ENCODE assay signal across 13 cellular contexts in genomic region chr19:1018393-1018792, GRCh38. TPM values are rescaled to one million over a fixed set of nuclear protein-coding genes. Genes with fewer than 3 reads are reported as not detected.
DNase-seq lines count a peak whose midpoint lies in the region; ATAC-seq and TF ChIP-seq lines count a peak whose summit lies in the region.
"Had no signal": no experiment of that assay in that cellular context is flagged by ENCODE, and none has a peak within 500 bp of the region (broad histone marks: within the 10 kb centered on the region; RNA-seq: fewer than 3 reads in every experiment).

No MANE protein-coding gene starts in this region.

- H3K4me3 ChIP-seq in AG10803 (ENCODE audit: low read length): peak overlapping the region; percentile 7; the same call in 1 of the 2 replicates

- H3K9me3 Mint-ChIP-seq in H9: no peaks in the 10 kb centered on the region; a peak in 1 of 5 replicates
- no peaks in the 10 kb centered on the region for H3K9me3 Mint-ChIP-seq in activated CD4-positive, alpha-beta memory T cell treated with anti-CD3 and anti-CD28 coated beads, Interleukin-2, amount 10 ng/mL, durations not matched to agents 7 days and 5 days
- H3K9me3 Mint-ChIP-seq in naive B cell: no peaks in the 10 kb centered on the region

- DNase-seq in AG10803 (ENCODE audit: low read depth) (no peak), H9 (no peak), naive B cell (no peak), NCI-H510A (lab: John Stamatoyannopoulos, UW) (no peak), SHP77 (lab: John Stamatoyannopoulos, UW) (no peak), EL (no peak)
- DNase-seq in activated CD4-positive, alpha-beta memory T cell treated with anti-CD3 and anti-CD28 coated beads, Interleukin-2, amount 10 ng/mL, durations not matched to agents 7 days and 5 days: no peak
- DNase-seq: activated CD4-positive, alpha-beta T cell treated with anti-CD3 and anti-CD28 coated beads, Interleukin-2, amount 50 U/mL, for 48 hours; stimulated activated CD4-positive, alpha-beta T cell treated with anti-CD3 and anti-CD28 coated beads, Interleukin-4, amount 100 ng/mL, for 24 hours had no signal

- H2BK20ac ChIP-seq in H9 (ENCODE audit: low read depth, low read length, poor library complexity, severe bottlenecking): no peak overlapping the region

- no peak overlapping the region for H2AFZ ChIP-seq in H9 (ENCODE audit: low read length)

- WGBS in H9 (ENCODE audit: extremely low coverage, insufficient read length, low lambda C conversion rate): no CpG with 5 or more reads among the region's 5 CpGs

- H2BK5ac ChIP-seq in H9 (ENCODE audit: insufficient read length, low read length): no peak overlapping the region

- no peaks in the 10 kb centered on the region for H4K20me1 ChIP-seq in H9 (ENCODE audit: control insufficient read depth, insufficient read depth, insufficient read length)

- peak overlapping the region; percentile 89 to 91; a peak in 4 of 5 replicates for H3K4me3 Mint-ChIP-seq in H9
- H3K4me3 Mint-ChIP-seq in activated CD4-positive, alpha-beta memory T cell treated with anti-CD3 and anti-CD28 coated beads, Interleukin-2, amount 10 ng/mL, durations not matched to agents 7 days and 5 days: peak overlapping the region; percentile 91
- H3K4me3 Mint-ChIP-seq in naive B cell: peak overlapping the region; percentile 33 to 94 (median 88)

- H3K36me3 Mint-ChIP-seq in H9 (ENCODE audit: insufficient read depth in 1 of 3, low read depth in 3 of 3) (peaks cover 2 to 10% (median 4%) of the 10 kb centered on the region in 3 experiments; a peak in 5 of 7 replicates), naive B cell (no peaks in the 10 kb centered on the region)
- H3K36me3 Mint-ChIP-seq in activated CD4-positive, alpha-beta memory T cell treated with anti-CD3 and anti-CD28 coated beads, Interleukin-2, amount 10 ng/mL, durations not matched to agents 7 days and 5 days (ENCODE audit: low read depth): peaks cover 17% of the 10 kb centered on the region

- no peak overlapping the region for H3K14ac ChIP-seq in H9 (ENCODE audit: insufficient read depth, low read length)

- no peak overlapping the region for H3T11ph ChIP-seq in H9 (ENCODE audit: low read length)

- peaks cover 7% of the 10 kb centered on the region for H3K79me1 ChIP-seq in H9 (ENCODE audit: insufficient read depth, low read depth, low read length, poor library complexity, severe bottlenecking)

- ATAC-seq in naive B cell (ENCODE audit: low read depth in 2 of 2): no peak
- no peak for ATAC-seq in GM21528 (IDR thresholded peaks at IDR 0.05; ENCODE audit: low FRiP score, unreplicated experiment)

- no peak overlapping the region for H3K27ac Mint-ChIP-seq in H9
- H3K27ac Mint-ChIP-seq in activated CD4-positive, alpha-beta memory T cell treated with anti-CD3 and anti-CD28 coated beads, Interleukin-2, amount 10 ng/mL, durations not matched to agents 7 days and 5 days: peak overlapping the region; percentile 26
- H3K27ac Mint-ChIP-seq in naive B cell: peak overlapping the region in 2 of 6 donors; percentile 85 to 100

- no peak overlapping the region for H2BK12ac ChIP-seq in H9 (ENCODE audit: insufficient read length, low read depth, low read length)

- H3K27me3 Mint-ChIP-seq in H9 (ENCODE audit: low read depth): no peaks in the 10 kb centered on the region; the same call in 1 of the 2 replicates
- no peaks in the 10 kb centered on the region for H3K27me3 Mint-ChIP-seq in activated CD4-positive, alpha-beta memory T cell treated with anti-CD3 and anti-CD28 coated beads, Interleukin-2, amount 10 ng/mL, durations not matched to agents 7 days and 5 days
- H3K27me3 Mint-ChIP-seq in naive B cell: peaks cover 0 to 7% (median 0%) of the 10 kb centered on the region in 3 donors

- peaks cover 45% of the 10 kb centered on the region; the same call in 1 of the 2 replicates for H3K79me2 ChIP-seq in H9 (ENCODE audit: insufficient read depth, low read length)

- CTCF ChIA-PET in activated CD4-positive, alpha-beta memory T cell treated with anti-CD3 and anti-CD28 coated beads, Interleukin-2, amount 10 ng/mL, durations not matched to agents 7 days and 5 days (lab: Charles Lee): interaction anchor here (0.7 to 1.2 kb wide), 2 partner anchors 176 to 459 kb away, joined by 3 to 5 read pairs; no protein-coding TSS in a partner anchor

- H3K9me3 ChIP-seq in H9 (ENCODE audit: control insufficient read depth, low read depth, low read length): no peaks in the 10 kb centered on the region

- H3K4me2 ChIP-seq in H9 (ENCODE audit: insufficient read depth, insufficient read length, low read length): no peak overlapping the region

- POLR2A ChIA-PET in activated CD4-positive, alpha-beta memory T cell treated with anti-CD3 and anti-CD28 coated beads, Interleukin-2, amount 10 ng/mL, durations not matched to agents 7 days and 5 days (lab: Charles Lee): interaction anchor here (3.4 to 5.1 kb wide), 4 partner anchors 11 to 49 kb away, joined by 17 to 51 read pairs (median 40); partner anchors contain the start of genes ABCA7, ARHGAP45 and WDR18

- H3K9ac ChIP-seq in H9 (ENCODE audit: extremely low read depth, insufficient read length, low read length): no peak overlapping the region

- H2BK120ac ChIP-seq in H9 (ENCODE audit: low read depth, low read length, poor library complexity, severe bottlenecking): no peak overlapping the region

- peaks cover 10% of the 10 kb centered on the region for H3K23me2 ChIP-seq in H9 (ENCODE audit: insufficient read length, low read depth, low read length, poor library complexity, severe bottlenecking)

- H2AK5ac ChIP-seq in H9 (ENCODE audit: insufficient read length, low read length): no peak overlapping the region

- no peak overlapping the region for H4K5ac ChIP-seq in H9 (ENCODE audit: insufficient read length, low read depth, low read length)

- no peak overlapping the region for H4K91ac ChIP-seq in H9 (ENCODE audit: insufficient read length, low read depth, low read length)

- H3K18ac ChIP-seq in H9 (ENCODE audit: insufficient read length, low read depth, low read length): no peak overlapping the region

- H3K23ac ChIP-seq in H9 (ENCODE audit: insufficient read length, low read depth, low read length): no peak overlapping the region

- H3K27me3 ChIP-seq in H9 (ENCODE audit: insufficient read depth, low read length): no peaks in the 10 kb centered on the region

- no peak overlapping the region for H4K8ac ChIP-seq in H9 (replicated peaks; ENCODE audit: insufficient read length, low read depth, low read length)

- no peak for TF ChIP-seq CTCF in AG10803 (conservative IDR thresholded peaks at IDR 0.05; ENCODE audit: low read length)
- TF ChIP-seq CTCF in H9 (conservative IDR thresholded peaks at IDR 0.05): no peak

- no peak overlapping the region for H3K4ac ChIP-seq in H9 (ENCODE audit: low read depth, low read length)

- no peaks in the 10 kb centered on the region; the same call in 1 of the 2 replicates for H3K4me1 ChIP-seq in H9 (ENCODE audit: insufficient read depth, low read length)

- no peak overlapping the region for H3K27ac ChIP-seq in H9 (ENCODE audit: insufficient read length, low read depth, low read length)

- no peak overlapping the region for H2BK15ac ChIP-seq in H9 (ENCODE audit: low read depth, low read length)

- no peak overlapping the region for H3K56ac ChIP-seq in H9 (ENCODE audit: insufficient read length, low read depth, low read length)

- H3K4me1 Mint-ChIP-seq in H9: peaks cover 17 to 35% of the 10 kb centered on the region in 2 experiments
- H3K4me1 Mint-ChIP-seq in activated CD4-positive, alpha-beta memory T cell treated with anti-CD3 and anti-CD28 coated beads, Interleukin-2, amount 10 ng/mL, durations not matched to agents 7 days and 5 days: peaks cover 51% of the 10 kb centered on the region
- H3K4me1 Mint-ChIP-seq in naive B cell: peaks cover 36 to 40% (median 40%) of the 10 kb centered on the region in 3 donors

RNA-seq across cellular contexts. Expression of gene TMEM259, which starts 2.5 kb away (rescaled TPM):
- 169 and 171 TPM in 2 replicates for total RNA-seq in H9 (2021)
- 100 to 1,000 TPM; 181 TPM for total RNA-seq in activated CD4-positive, alpha-beta memory T cell treated with anti-CD3 and anti-CD28 coated beads, Interleukin-2, amount 10 ng/mL, durations not matched to agents 7 days and 5 days
- 10 to 100 TPM; 37.2 to 75.5 (median 49.5) TPM for polyA plus RNA-seq in naive B cell (ENCODE audit: low read depth in 6 of 6)

RNA-seq across cellular contexts. Expression of gene RNU6-2, which starts 2.9 kb away (rescaled TPM):
- total RNA-seq in H9 (2021): not detected in 2 replicates
- total RNA-seq in activated CD4-positive, alpha-beta memory T cell treated with anti-CD3 and anti-CD28 coated beads, Interleukin-2, amount 10 ng/mL, durations not matched to agents 7 days and 5 days: not detected
- polyA plus RNA-seq in naive B cell (ENCODE audit: low read depth in 6 of 6): not detected
- total RNA-seq: cardiac septum, mucosa of gallbladder, ureter had no signal

RNA-seq across cellular contexts. Expression of gene CNN2, which starts 8.0 kb away (rescaled TPM):
- 524 and 529 TPM in 2 replicates for total RNA-seq in H9 (2021)
- 100 to 1,000 TPM; 513 to 519 TPM for total RNA-seq in activated CD4-positive, alpha-beta memory T cell treated with anti-CD3 and anti-CD28 coated beads, Interleukin-2, amount 10 ng/mL, durations not matched to agents 7 days and 5 days
- 100 to 1,000 TPM; 408 to 648 (median 492) TPM for polyA plus RNA-seq in naive B cell (ENCODE audit: low read depth in 6 of 6)

RNA-seq across cellular contexts. Expression of gene GRIN3B, which starts 18.2 kb away (rescaled TPM):
- 1.0 and 1.4 TPM in 2 replicates for total RNA-seq in H9 (2021)
- total RNA-seq in activated CD4-positive, alpha-beta memory T cell treated with anti-CD3 and anti-CD28 coated beads, Interleukin-2, amount 10 ng/mL, durations not matched to agents 7 days and 5 days: under 1 TPM in 1 of 2 experiments, not detected in 1; 0.08 TPM
- not detected for polyA plus RNA-seq in naive B cell (ENCODE audit: low read depth in 6 of 6)
- total RNA-seq: cardiac septum, ureter had no signal

RNA-seq across cellular contexts. Expression of gene ABCA7, which starts 21.5 kb away (rescaled TPM):
- 28.3 and 34.6 TPM in 2 replicates for total RNA-seq in H9 (2021)
- 10 to 100 TPM; 92.7 to 95.1 TPM for total RNA-seq in activated CD4-positive, alpha-beta memory T cell treated with anti-CD3 and anti-CD28 coated beads, Interleukin-2, amount 10 ng/mL, durations not matched to agents 7 days and 5 days
- 10 to 100 TPM in 4 of 6 donors, 1 to 10 TPM in 2; 9.4 to 22.5 (median 11.1) TPM for polyA plus RNA-seq in naive B cell (ENCODE audit: low read depth in 6 of 6)
